In the genomic region with DNA sequence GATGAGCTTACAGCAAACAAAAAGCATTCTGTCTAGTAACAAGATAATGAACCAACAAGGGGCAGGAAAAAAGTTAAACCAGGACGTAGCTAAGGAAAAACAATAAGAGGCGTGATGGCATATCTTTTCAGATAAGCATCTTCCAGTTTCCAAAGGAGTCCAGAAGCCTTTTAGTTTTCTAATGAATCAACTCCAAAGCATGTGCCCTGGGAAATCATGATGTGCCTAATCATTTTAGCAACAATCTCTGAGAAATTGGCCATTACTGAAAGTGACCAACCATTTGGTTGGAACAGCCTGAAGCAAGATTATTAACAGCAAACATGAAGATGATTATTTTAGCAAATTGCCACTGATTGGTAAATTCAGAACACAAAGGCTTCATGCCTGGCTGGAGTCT, we compare ENCODE assay signal across 3 cellular contexts.
TF ChIP-seq lines count a peak whose summit lies in the region.

No MANE protein-coding gene starts in this region.

TF ChIP-seq in SK-N-SH, 30 proteins besides CTCF, POLR2A, EP300 and RAD21 (continued from another document):
- TF ChIP-seq RCOR1 (IDR thresholded peaks at IDR 0.05; ENCODE audit: low read length) (peak; percentile 68; the same call in 1 of the 2 replicates), GABPA (IDR thresholded peaks at IDR 0.05; ENCODE audit: low read depth) (no peak), JUND (IDR thresholded peaks at IDR 0.05) (no peak), FOXJ3 (CRISPR knock-in tag; IDR thresholded peaks at IDR 0.05) (peak; percentile 96), CHD2 (IDR thresholded peaks at IDR 0.05; ENCODE audit: low read length, partially characterized antibody) (no peak)

TF ChIP-seq in SK-N-SH treated with all-trans-retinoic acid at 6 μM for 48 hours, 23 proteins besides CTCF, POLR2A, EP300 and RAD21 (continued from another document):
- no peak for TF ChIP-seq ESRRG (CRISPR knock-in tag; IDR thresholded peaks at IDR 0.05)
- no peak for TF ChIP-seq RARB (CRISPR knock-in tag; IDR thresholded peaks at IDR 0.05)
- TF ChIP-seq ZNF70 (CRISPR knock-in tag; IDR thresholded peaks at IDR 0.05), result no peak
- no peak for TF ChIP-seq BACH2 (CRISPR knock-in tag; IDR thresholded peaks at IDR 0.05; ENCODE audit: borderline replicate concordance)
- no peak for TF ChIP-seq ARNTL (CRISPR knock-in tag; IDR thresholded peaks at IDR 0.05; ENCODE audit: borderline replicate concordance, low read depth)
- TF ChIP-seq ZNF565 (CRISPR knock-in tag; conservative IDR thresholded peaks at IDR 0.05; ENCODE audit: low read depth), result no peak
- no peak for TF ChIP-seq TOX (CRISPR knock-in tag; IDR thresholded peaks at IDR 0.05; ENCODE audit: borderline replicate concordance)
- no peak for TF ChIP-seq CREB5 (CRISPR knock-in tag; IDR thresholded peaks at IDR 0.05; ENCODE audit: low read depth)
- no peak; the same call in 1 of the 2 replicates for TF ChIP-seq TCF4 (CRISPR knock-in tag; IDR thresholded peaks at IDR 0.05; ENCODE audit: borderline replicate concordance)
- TF ChIP-seq SNAI2 (CRISPR knock-in tag; IDR thresholded peaks at IDR 0.05), result no peak
- TF ChIP-seq PPARA (CRISPR knock-in tag; IDR thresholded peaks at IDR 0.05; ENCODE audit: borderline replicate concordance), result no peak
- no peak for TF ChIP-seq CSDC2 (CRISPR knock-in tag; IDR thresholded peaks at IDR 0.05)
- TF ChIP-seq CSRNP3 (CRISPR knock-in tag; IDR thresholded peaks at IDR 0.05), result no peak
- TF ChIP-seq, protein P1, sequence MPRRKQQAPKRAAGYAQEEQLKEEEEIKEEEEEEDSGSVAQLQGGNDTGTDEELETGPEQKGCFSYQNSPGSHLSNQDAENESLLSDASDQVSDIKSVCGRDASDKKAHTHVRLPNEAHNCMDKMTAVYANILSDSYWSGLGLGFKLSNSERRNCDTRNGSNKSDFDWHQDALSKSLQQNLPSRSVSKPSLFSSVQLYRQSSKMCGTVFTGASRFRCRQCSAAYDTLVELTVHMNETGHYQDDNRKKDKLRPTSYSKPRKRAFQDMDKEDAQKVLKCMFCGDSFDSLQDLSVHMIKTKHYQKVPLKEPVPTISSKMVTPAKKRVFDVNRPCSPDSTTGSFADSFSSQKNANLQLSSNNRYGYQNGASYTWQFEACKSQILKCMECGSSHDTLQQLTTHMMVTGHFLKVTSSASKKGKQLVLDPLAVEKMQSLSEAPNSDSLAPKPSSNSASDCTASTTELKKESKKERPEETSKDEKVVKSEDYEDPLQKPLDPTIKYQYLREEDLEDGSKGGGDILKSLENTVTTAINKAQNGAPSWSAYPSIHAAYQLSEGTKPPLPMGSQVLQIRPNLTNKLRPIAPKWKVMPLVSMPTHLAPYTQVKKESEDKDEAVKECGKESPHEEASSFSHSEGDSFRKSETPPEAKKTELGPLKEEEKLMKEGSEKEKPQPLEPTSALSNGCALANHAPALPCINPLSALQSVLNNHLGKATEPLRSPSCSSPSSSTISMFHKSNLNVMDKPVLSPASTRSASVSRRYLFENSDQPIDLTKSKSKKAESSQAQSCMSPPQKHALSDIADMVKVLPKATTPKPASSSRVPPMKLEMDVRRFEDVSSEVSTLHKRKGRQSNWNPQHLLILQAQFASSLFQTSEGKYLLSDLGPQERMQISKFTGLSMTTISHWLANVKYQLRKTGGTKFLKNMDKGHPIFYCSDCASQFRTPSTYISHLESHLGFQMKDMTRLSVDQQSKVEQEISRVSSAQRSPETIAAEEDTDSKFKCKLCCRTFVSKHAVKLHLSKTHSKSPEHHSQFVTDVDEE (CRISPR knock-in tag; IDR thresholded peaks at IDR 0.05), result no peak
- TF ChIP-seq OSR1 (CRISPR knock-in tag; IDR thresholded peaks at IDR 0.05), result no peak
- TF ChIP-seq POU6F1 (CRISPR knock-in tag; IDR thresholded peaks at IDR 0.05; ENCODE audit: borderline replicate concordance, low read depth), result no peak
- no peak for TF ChIP-seq ISL1 (CRISPR knock-in tag; IDR thresholded peaks at IDR 0.05)
- no peak for TF ChIP-seq ZFP3 (CRISPR knock-in tag; IDR thresholded peaks at IDR 0.05)

TF ChIP-seq in HepG2, 621 proteins besides CTCF, POLR2A, EP300 and RAD21:
- TF ChIP-seq, protein P2, sequence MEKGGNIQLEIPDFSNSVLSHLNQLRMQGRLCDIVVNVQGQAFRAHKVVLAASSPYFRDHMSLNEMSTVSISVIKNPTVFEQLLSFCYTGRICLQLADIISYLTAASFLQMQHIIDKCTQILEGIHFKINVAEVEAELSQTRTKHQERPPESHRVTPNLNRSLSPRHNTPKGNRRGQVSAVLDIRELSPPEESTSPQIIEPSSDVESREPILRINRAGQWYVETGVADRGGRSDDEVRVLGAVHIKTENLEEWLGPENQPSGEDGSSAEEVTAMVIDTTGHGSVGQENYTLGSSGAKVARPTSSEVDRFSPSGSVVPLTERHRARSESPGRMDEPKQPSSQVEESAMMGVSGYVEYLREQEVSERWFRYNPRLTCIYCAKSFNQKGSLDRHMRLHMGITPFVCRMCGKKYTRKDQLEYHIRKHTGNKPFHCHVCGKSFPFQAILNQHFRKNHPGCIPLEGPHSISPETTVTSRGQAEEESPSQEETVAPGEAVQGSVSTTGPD (CRISPR knock-in tag; IDR thresholded peaks at IDR 0.05), result no peak
- TF ChIP-seq ATF7 (IDR thresholded peaks at IDR 0.05) (no peak), ATF7 (CRISPR knock-in tag; IDR thresholded peaks at IDR 0.05) (no peak)
